ENCODE assay signal across 3 cellular contexts in genomic region chr11:33532257-33532656, GRCh38.
TF ChIP-seq lines count a peak whose summit lies in the region.

No MANE protein-coding gene starts in this region.

TF ChIP-seq in SK-N-SH, 30 proteins besides CTCF, POLR2A, EP300 and RAD21:
- no peak for TF ChIP-seq MAX (IDR thresholded peaks at IDR 0.05; ENCODE audit: low read depth)
- no peak for TF ChIP-seq FOXM1 (IDR thresholded peaks at IDR 0.05; ENCODE audit: low read depth)
- TF ChIP-seq, protein P1, sequence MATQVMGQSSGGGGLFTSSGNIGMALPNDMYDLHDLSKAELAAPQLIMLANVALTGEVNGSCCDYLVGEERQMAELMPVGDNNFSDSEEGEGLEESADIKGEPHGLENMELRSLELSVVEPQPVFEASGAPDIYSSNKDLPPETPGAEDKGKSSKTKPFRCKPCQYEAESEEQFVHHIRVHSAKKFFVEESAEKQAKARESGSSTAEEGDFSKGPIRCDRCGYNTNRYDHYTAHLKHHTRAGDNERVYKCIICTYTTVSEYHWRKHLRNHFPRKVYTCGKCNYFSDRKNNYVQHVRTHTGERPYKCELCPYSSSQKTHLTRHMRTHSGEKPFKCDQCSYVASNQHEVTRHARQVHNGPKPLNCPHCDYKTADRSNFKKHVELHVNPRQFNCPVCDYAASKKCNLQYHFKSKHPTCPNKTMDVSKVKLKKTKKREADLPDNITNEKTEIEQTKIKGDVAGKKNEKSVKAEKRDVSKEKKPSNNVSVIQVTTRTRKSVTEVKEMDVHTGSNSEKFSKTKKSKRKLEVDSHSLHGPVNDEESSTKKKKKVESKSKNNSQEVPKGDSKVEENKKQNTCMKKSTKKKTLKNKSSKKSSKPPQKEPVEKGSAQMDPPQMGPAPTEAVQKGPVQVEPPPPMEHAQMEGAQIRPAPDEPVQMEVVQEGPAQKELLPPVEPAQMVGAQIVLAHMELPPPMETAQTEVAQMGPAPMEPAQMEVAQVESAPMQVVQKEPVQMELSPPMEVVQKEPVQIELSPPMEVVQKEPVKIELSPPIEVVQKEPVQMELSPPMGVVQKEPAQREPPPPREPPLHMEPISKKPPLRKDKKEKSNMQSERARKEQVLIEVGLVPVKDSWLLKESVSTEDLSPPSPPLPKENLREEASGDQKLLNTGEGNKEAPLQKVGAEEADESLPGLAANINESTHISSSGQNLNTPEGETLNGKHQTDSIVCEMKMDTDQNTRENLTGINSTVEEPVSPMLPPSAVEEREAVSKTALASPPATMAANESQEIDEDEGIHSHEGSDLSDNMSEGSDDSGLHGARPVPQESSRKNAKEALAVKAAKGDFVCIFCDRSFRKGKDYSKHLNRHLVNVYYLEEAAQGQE (IDR thresholded peaks at IDR 0.05; ENCODE audit: low read depth, low read length): no peak
- no peak for TF ChIP-seq EZH2phosphoT487 (IDR thresholded peaks at IDR 0.05; ENCODE audit: borderline replicate concordance, low read depth)
- TF ChIP-seq TEAD4 (IDR thresholded peaks at IDR 0.05; ENCODE audit: borderline replicate concordance, insufficient read depth): no peak
- no peak for TF ChIP-seq SMC3 (IDR thresholded peaks at IDR 0.05; ENCODE audit: low read depth, low read length)

TF ChIP-seq in SK-N-SH treated with all-trans-retinoic acid at 6 μM for 48 hours, 23 proteins besides CTCF, POLR2A, EP300 and RAD21:
- TF ChIP-seq, protein P2, sequence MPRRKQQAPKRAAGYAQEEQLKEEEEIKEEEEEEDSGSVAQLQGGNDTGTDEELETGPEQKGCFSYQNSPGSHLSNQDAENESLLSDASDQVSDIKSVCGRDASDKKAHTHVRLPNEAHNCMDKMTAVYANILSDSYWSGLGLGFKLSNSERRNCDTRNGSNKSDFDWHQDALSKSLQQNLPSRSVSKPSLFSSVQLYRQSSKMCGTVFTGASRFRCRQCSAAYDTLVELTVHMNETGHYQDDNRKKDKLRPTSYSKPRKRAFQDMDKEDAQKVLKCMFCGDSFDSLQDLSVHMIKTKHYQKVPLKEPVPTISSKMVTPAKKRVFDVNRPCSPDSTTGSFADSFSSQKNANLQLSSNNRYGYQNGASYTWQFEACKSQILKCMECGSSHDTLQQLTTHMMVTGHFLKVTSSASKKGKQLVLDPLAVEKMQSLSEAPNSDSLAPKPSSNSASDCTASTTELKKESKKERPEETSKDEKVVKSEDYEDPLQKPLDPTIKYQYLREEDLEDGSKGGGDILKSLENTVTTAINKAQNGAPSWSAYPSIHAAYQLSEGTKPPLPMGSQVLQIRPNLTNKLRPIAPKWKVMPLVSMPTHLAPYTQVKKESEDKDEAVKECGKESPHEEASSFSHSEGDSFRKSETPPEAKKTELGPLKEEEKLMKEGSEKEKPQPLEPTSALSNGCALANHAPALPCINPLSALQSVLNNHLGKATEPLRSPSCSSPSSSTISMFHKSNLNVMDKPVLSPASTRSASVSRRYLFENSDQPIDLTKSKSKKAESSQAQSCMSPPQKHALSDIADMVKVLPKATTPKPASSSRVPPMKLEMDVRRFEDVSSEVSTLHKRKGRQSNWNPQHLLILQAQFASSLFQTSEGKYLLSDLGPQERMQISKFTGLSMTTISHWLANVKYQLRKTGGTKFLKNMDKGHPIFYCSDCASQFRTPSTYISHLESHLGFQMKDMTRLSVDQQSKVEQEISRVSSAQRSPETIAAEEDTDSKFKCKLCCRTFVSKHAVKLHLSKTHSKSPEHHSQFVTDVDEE (CRISPR knock-in tag; IDR thresholded peaks at IDR 0.05): no peak
- TF ChIP-seq TOX (CRISPR knock-in tag; IDR thresholded peaks at IDR 0.05; ENCODE audit: borderline replicate concordance) (no peak), TCF4 (CRISPR knock-in tag; IDR thresholded peaks at IDR 0.05; ENCODE audit: borderline replicate concordance) (no peak), GLIS3 (CRISPR knock-in tag; IDR thresholded peaks at IDR 0.05) (no peak), SNAI2 (CRISPR knock-in tag; IDR thresholded peaks at IDR 0.05) (no peak), ZNF8 (CRISPR knock-in tag; IDR thresholded peaks at IDR 0.05) (no peak), ISL1 (CRISPR knock-in tag; IDR thresholded peaks at IDR 0.05) (no peak), ZNF565 (CRISPR knock-in tag; conservative IDR thresholded peaks at IDR 0.05; ENCODE audit: low read depth) (no peak), ZFP3 (CRISPR knock-in tag; IDR thresholded peaks at IDR 0.05) (no peak), OSR1 (CRISPR knock-in tag; IDR thresholded peaks at IDR 0.05) (no peak), CSDC2 (CRISPR knock-in tag; IDR thresholded peaks at IDR 0.05) (no peak), PPARA (CRISPR knock-in tag; IDR thresholded peaks at IDR 0.05; ENCODE audit: borderline replicate concordance) (no peak), ZFP30 (CRISPR knock-in tag; IDR thresholded peaks at IDR 0.05) (no peak), ZC3H10 (CRISPR knock-in tag; IDR thresholded peaks at IDR 0.05) (no peak), CSRNP3 (CRISPR knock-in tag; IDR thresholded peaks at IDR 0.05) (no peak)
- TF ChIP-seq, protein P3, sequence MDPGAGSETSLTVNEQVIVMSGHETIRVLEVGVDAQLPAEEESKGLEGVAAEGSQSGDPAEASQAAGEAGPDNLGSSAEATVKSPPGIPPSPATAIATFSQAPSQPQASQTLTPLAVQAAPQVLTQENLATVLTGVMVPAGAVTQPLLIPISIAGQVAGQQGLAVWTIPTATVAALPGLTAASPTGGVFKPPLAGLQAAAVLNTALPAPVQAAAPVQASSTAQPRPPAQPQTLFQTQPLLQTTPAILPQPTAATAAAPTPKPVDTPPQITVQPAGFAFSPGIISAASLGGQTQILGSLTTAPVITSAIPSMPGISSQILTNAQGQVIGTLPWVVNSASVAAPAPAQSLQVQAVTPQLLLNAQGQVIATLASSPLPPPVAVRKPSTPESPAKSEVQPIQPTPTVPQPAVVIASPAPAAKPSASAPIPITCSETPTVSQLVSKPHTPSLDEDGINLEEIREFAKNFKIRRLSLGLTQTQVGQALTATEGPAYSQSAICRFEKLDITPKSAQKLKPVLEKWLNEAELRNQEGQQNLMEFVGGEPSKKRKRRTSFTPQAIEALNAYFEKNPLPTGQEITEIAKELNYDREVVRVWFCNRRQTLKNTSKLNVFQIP (CRISPR knock-in tag; IDR thresholded peaks at IDR 0.05; ENCODE audit: borderline replicate concordance, low read depth): no peak

TF ChIP-seq in HCT116, 20 proteins besides CTCF, POLR2A, EP300 and RAD21:
- TF ChIP-seq JUND (IDR thresholded peaks at IDR 0.05): no peak
- no peak for TF ChIP-seq SP1 (IDR thresholded peaks at IDR 0.05; ENCODE audit: low read depth)
- TF ChIP-seq ZFX (IDR thresholded peaks at IDR 0.05): no peak
